Comparison of ENCODE assay signal across 20 cellular contexts in the genomic region with DNA sequence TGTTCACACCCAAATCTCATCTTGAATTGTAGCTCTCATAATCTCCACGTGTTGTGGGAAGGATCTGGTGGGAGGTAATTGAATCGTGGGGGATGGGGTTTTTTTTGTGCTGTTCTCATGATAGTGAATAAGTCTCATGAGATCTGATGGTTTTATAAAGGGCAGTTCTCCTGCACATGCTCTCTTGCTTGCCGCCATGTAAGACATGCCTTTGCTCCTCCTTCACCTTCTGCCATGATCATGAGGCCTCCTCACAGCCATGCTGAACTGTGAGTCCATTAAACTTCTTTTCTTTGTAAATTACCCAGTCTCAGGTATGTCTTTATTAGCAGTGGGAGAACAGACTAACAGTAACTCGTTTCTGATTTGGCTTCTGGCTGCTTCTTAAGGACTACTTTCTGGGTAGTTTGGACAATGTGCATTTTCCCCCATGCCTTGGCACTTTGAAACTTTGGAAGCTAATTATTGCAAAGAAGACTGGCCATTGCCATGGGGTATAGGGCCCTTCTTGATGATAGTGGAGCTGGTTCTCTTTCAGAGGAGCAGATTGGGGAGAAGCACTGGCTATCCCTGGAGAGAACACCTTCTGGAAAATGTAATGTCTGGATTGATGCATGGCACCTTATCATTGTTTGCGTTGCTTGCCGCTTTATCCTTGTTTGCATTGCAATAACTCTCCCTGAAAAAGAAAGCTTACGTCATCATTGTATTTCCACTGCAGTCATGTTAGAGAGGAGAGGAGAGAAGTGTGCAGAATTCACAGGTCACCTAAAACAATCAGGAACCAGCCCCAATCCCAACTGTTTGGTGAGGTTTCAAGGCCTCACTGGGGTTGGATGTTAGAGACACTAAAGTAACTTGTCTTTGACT. TPM values are rescaled to one million over a fixed set of nuclear protein-coding genes. Genes with fewer than 3 reads are reported as not detected.
DNase-seq lines count a peak whose midpoint lies in the region; ATAC-seq, FAIRE-seq and TF ChIP-seq lines count a peak whose summit lies in the region.
"Had no signal": no experiment of that assay in that cellular context is flagged by ENCODE, and none has a peak within 500 bp of the region (broad histone marks: within the 10 kb centered on the region; RNA-seq: fewer than 3 reads in every experiment).

No MANE protein-coding gene starts in this region.

- no peaks in the 10 kb centered on the region for H4K20me1 ChIP-seq in HepG2 (ENCODE audit: insufficient read depth, low read length)
- H4K20me1 ChIP-seq: BLaER1 had no signal

- H3K79me2 ChIP-seq in HepG2 (ENCODE audit: insufficient read depth, low read length), result no peaks in the 10 kb centered on the region

- WGBS in HepG2 (ENCODE audit: low lambda C conversion rate), result 16% methylated on average over 7 of the region's 7 CpGs
- 65% methylated on average over 7 of the region's 7 CpGs for WGBS in right lobe of liver (ENCODE audit: insufficient coverage, low coverage, low lambda C conversion rate, missing lambda C conversion rate)
- 88% methylated on average over 7 of the region's 7 CpGs for WGBS in suprapubic skin

- H3K4me1 ChIP-seq in HepG2 (ENCODE audit: insufficient read depth, low read length) (peaks cover 5% of the 10 kb centered on the region; the same call in 1 of the 2 replicates), right lobe of liver (peaks cover 0 to under 1% (median 0%) of the 10 kb centered on the region in 4 donors), suprapubic skin (peaks cover 4% of the 10 kb centered on the region), breast epithelium (peaks cover 0 to 3% of the 10 kb centered on the region in 2 donors)

- peaks cover 3% of the 10 kb centered on the region for H3K36me3 Mint-ChIP-seq in endothelial cell (ENCODE audit: low read depth, unreplicated experiment)

- TF ChIP-seq POLR2A in HepG2 (IDR thresholded peaks at IDR 0.05; ENCODE audit: insufficient read depth in 1 of 2, low read depth in 2 of 2, low read length in 2 of 2) (no peak), right lobe of liver (IDR thresholded peaks at IDR 0.05) (no peak), suprapubic skin (IDR thresholded peaks at IDR 0.05) (no peak), breast epithelium (IDR thresholded peaks at IDR 0.05) (no peak)

- no peak overlapping the region for H3K4me2 ChIP-seq in HepG2 (ENCODE audit: low read depth, low read length)

- peak overlapping the region; percentile 27 for H3K27ac Mint-ChIP-seq in endothelial cell (ENCODE audit: unreplicated experiment)
- H3K27ac Mint-ChIP-seq: nephron progenitor cell had no signal

- no peak for TF ChIP-seq CTCF in HepG2 (CRISPR knock-in tag; IDR thresholded peaks at IDR 0.05)
- TF ChIP-seq CTCF in right lobe of liver (IDR thresholded peaks at IDR 0.05), result no peak
- TF ChIP-seq CTCF in endothelial cell (IDR thresholded peaks at IDR 0.05; ENCODE audit: unreplicated experiment), result no peak
- TF ChIP-seq CTCF in suprapubic skin (IDR thresholded peaks at IDR 0.05), result no peak
- no peak for TF ChIP-seq CTCF in breast epithelium (IDR thresholded peaks at IDR 0.05)

- intact Hi-C loops in HepG2 (cut with micrococcal nuclease; ENCODE audit: unreplicated experiment) (no loop called here), right lobe of liver (cut with DNase I) (no loop called here), breast epithelium (cut with DNase I; ENCODE audit: low total_unique reads) (no loop called here)

- H3K36me3 ChIP-seq in HepG2 (replicated peaks in 1 of 2; ENCODE audit: control insufficient read depth in 1 of 2, insufficient read depth in 2 of 2, low read length in 2 of 2) (no peaks in the 10 kb centered on the region), right lobe of liver (no peaks in the 10 kb centered on the region), suprapubic skin (no peaks in the 10 kb centered on the region), breast epithelium (no peaks in the 10 kb centered on the region)
- H3K36me3 ChIP-seq: BLaER1, gastroesophageal sphincter had no signal

- no peak overlapping the region for H3K4me3 ChIP-seq in HepG2 (replicated peaks in 1 of 3; ENCODE audit: insufficient read depth in 1 of 3, low read depth in 2 of 3, low read length in 3 of 3)
- no peak overlapping the region for H3K4me3 ChIP-seq in right lobe of liver
- H3K4me3 ChIP-seq in suprapubic skin, result no peak overlapping the region
- H3K4me3 ChIP-seq in breast epithelium, result no peak overlapping the region
- H3K4me3 ChIP-seq: BLaER1, gastroesophageal sphincter, skin epidermis had no signal

- H3K27ac ChIP-seq in HepG2 (ENCODE audit: extremely low read length, insufficient read depth, low read length), result no peak overlapping the region
- no peak overlapping the region for H3K27ac ChIP-seq in right lobe of liver
- no peak overlapping the region for H3K27ac ChIP-seq in suprapubic skin
- no peak overlapping the region for H3K27ac ChIP-seq in breast epithelium
- H3K27ac ChIP-seq: BLaER1, gastroesophageal sphincter had no signal

- no TSS peak for BruUV-seq in HepG2 (replicated peaks; lab: Mats Ljungman, UMichigan)

- H3K4me3 Mint-ChIP-seq in endothelial cell (ENCODE audit: unreplicated experiment), result no peak overlapping the region
- H3K4me3 Mint-ChIP-seq: nephron progenitor cell had no signal

- H3K9me3 ChIP-seq in HepG2 (ENCODE audit: low read length) (no peaks in the 10 kb centered on the region), right lobe of liver (no peaks in the 10 kb centered on the region), suprapubic skin (no peaks in the 10 kb centered on the region), breast epithelium (no peaks in the 10 kb centered on the region)
- H3K9me3 ChIP-seq: gastroesophageal sphincter had no signal

- peaks cover 2 to 8% of the 10 kb centered on the region in 2 experiments; a peak in 2 of 5 replicates for H3K27me3 ChIP-seq in HepG2 (ENCODE audit: control insufficient read depth in 1 of 2, insufficient read depth in 2 of 2, low read length in 2 of 2)
- peaks cover under 1 to 15% of the 10 kb centered on the region in 2 donors for H3K27me3 ChIP-seq in right lobe of liver
- peaks cover 30% of the 10 kb centered on the region for H3K27me3 ChIP-seq in suprapubic skin
- peaks cover 2 to 14% of the 10 kb centered on the region in 2 donors for H3K27me3 ChIP-seq in breast epithelium

- no peak for FAIRE-seq in HepG2 (lab: Jason Lieb, UNC)

- H3K9me3 Mint-ChIP-seq in endothelial cell (ENCODE audit: unreplicated experiment), result peaks cover 7% of the 10 kb centered on the region
- H3K9me3 Mint-ChIP-seq: activated T-helper 17 cell treated with anti-CD3 and anti-CD28 coated beads, Interleukin-2, amount 50 U/mL, for 72 hours had no signal

- peaks cover 26% of the 10 kb centered on the region for H3K27me3 Mint-ChIP-seq in endothelial cell (ENCODE audit: unreplicated experiment)

- H3K4me1 Mint-ChIP-seq in endothelial cell (ENCODE audit: unreplicated experiment), result peaks cover 22% of the 10 kb centered on the region

- H2AFZ ChIP-seq in HepG2 (ENCODE audit: low read length), result no peak overlapping the region

- TF ChIP-seq EP300 in HepG2 (IDR thresholded peaks at IDR 0.05; ENCODE audit: low read depth in 2 of 2, low read length in 2 of 2) (no peak), HepG2 (CRISPR knock-in tag; IDR thresholded peaks at IDR 0.05; ENCODE audit: borderline replicate concordance) (no peak), suprapubic skin (IDR thresholded peaks at IDR 0.05) (no peak)

- CTCF ChIA-PET in HepG2 (lab: Yijun Ruan, JAX; ENCODE audit: low intra/inter-chr PET ratio, low total read pairs), result no interaction called here

- no peak overlapping the region for H3K9ac ChIP-seq in HepG2 (ENCODE audit: insufficient read depth, low read depth, low read length)
- H3K9ac ChIP-seq: BLaER1 had no signal

- ATAC-seq in HepG2, result no peak
- ATAC-seq in right lobe of liver, result no peak
- ATAC-seq in GM21447 (IDR thresholded peaks at IDR 0.05; ENCODE audit: unreplicated experiment), result no peak
- no peak for ATAC-seq in HG03280 (IDR thresholded peaks at IDR 0.05; ENCODE audit: unreplicated experiment)
- ATAC-seq: activated T-helper 17 cell treated with anti-CD3 and anti-CD28 coated beads, Interleukin-2, amount 50 U/mL, for 72 hours; gastroesophageal sphincter; HCT116 had no signal

- in situ Hi-C loops in HepG2 (cut with HindIII; ENCODE audit: extremely low pct_ligation_motif_present, low pct_unique_long_range_greater_than_20kb), result no loop called here

- DNase-seq in HepG2 (ENCODE audit: low spot score) (no peak), right lobe of liver (no peak), NCI-H2029 (lab: John Stamatoyannopoulos, UW) (peak; percentile 76), endothelial cell (ENCODE audit: low spot score) (no peak), suprapubic skin (ENCODE audit: low spot score in 2 of 2) (no peak), breast epithelium (ENCODE audit: low spot score in 2 of 2) (no peak)
- DNase-seq: activated CD4-positive, alpha-beta T cell treated with anti-CD3 and anti-CD28 coated beads for 1 hour; DMS79 treated with DMSO at 0.1 percent for 48 hours; NCI-H2081 treated with DMSO at 0.1 percent for 48 hours; NCI-H524 treated with DMSO at 0.1 percent for 48 hours; nephron progenitor cell; posterior cingulate gyrus; stimulated activated CD4-positive, alpha-beta T cell treated with anti-CD3 and anti-CD28 coated beads, Interleukin-4, amount 100 ng/mL, for 1 hour had no signal

- no peak for TF ChIP-seq RAD21 in HepG2 (CRISPR knock-in tag; IDR thresholded peaks at IDR 0.05)

- POLR2A ChIA-PET in HepG2 (lab: Yijun Ruan, JAX), result no interaction called here

RNA-seq across cellular contexts. Expression of gene CNIH3, which starts 5.9 kb away (rescaled TPM):
- total RNA-seq in HepG2 (2016; rRNA removed; fragmentation: Illumina TruSeq; extraction: Trizol) (0.55 and 1.1 TPM in 2 replicates), right lobe of liver (1 to 10 TPM in 1 of 6 experiments, under 1 TPM in 5; 0.12 to 1.6 (median 0.55) TPM), endothelial cell (ENCODE audit: unreplicated experiment) (4.7 TPM), suprapubic skin (1 to 10 TPM in 1 of 4 donors, under 1 TPM in 2, not detected in 1; 0.57 to 6.7 (median 0.62) TPM), breast epithelium (1 to 10 TPM; 3.8 to 5.2 (median 4.4) TPM)
- 2.8 and 4.6 TPM in 2 replicates for total RNA-seq in HepG2 (2016; cell fraction: cytosol; rRNA removed; fragmentation: Illumina TruSeq; extraction: Trizol; ENCODE audit: low read depth)
- 0.98 and 1.0 TPM in 2 replicates for total RNA-seq in HepG2 (2016; cell fraction: insoluble cytoplasmic fraction; rRNA removed; fragmentation: Illumina TruSeq; extraction: Trizol)
- 1.9 and 3.1 TPM in 2 replicates for total RNA-seq in HepG2 (2016; cell fraction: membrane; rRNA removed; fragmentation: Illumina TruSeq; extraction: Trizol)
- 0.56 and 1.2 TPM in 2 replicates for total RNA-seq in HepG2 (2016; cell fraction: nucleus; rRNA removed; fragmentation: Illumina TruSeq; extraction: Trizol)
- polyA plus RNA-seq in HepG2 (2011; rRNA removed), result 0.36 and 0.99 TPM in 2 replicates
- polyA plus RNA-seq in HepG2 (2011; cell fraction: cytosol; rRNA removed), result 0.27 and 0.42 TPM in 2 replicates
- polyA plus RNA-seq in HepG2 (2011; cell fraction: nucleus; rRNA removed), result 0.74 and 0.87 TPM in 2 replicates
- 0.61 and 0.94 TPM in 2 replicates for polyA plus RNA-seq in HepG2 (2012)
- polyA plus RNA-seq in HepG2 (2016; cell fraction: cytosol; fragmentation: Illumina TruSeq; extraction: Trizol; ENCODE audit: low read depth), result 4.1 and 4.3 TPM in 2 replicates
- polyA plus RNA-seq in HepG2 (2016; cell fraction: insoluble cytoplasmic fraction; fragmentation: Illumina TruSeq; extraction: Trizol; ENCODE audit: low read depth), result 0.69 and 0.95 TPM in 2 replicates
- polyA plus RNA-seq in HepG2 (2016; cell fraction: membrane; fragmentation: Illumina TruSeq; extraction: Trizol; ENCODE audit: low read depth), result 2.4 and 2.5 TPM in 2 replicates
- 0.85 TPM in 1 of 2 replicates, not detected in the other for polyA plus RNA-seq in HepG2 (2016; cell fraction: nucleus; fragmentation: Illumina TruSeq; extraction: Trizol; ENCODE audit: insufficient read depth, low read depth)
- 0.37 and 0.48 TPM in 2 replicates for polyA minus RNA-seq in HepG2 (2011; rRNA and poly(A)+ RNA removed; ENCODE audit: low replicate concordance)
- 0.99 TPM in 1 of 2 replicates, not detected in the other for polyA minus RNA-seq in HepG2 (2011; cell fraction: cytosol; rRNA and poly(A)+ RNA removed)
- 1.7 and 2.6 TPM in 2 replicates for polyA minus RNA-seq in HepG2 (2011; cell fraction: nucleus; rRNA and poly(A)+ RNA removed)
